Comparison of ENCODE assay signal across 22 cellular contexts in the genomic region with DNA sequence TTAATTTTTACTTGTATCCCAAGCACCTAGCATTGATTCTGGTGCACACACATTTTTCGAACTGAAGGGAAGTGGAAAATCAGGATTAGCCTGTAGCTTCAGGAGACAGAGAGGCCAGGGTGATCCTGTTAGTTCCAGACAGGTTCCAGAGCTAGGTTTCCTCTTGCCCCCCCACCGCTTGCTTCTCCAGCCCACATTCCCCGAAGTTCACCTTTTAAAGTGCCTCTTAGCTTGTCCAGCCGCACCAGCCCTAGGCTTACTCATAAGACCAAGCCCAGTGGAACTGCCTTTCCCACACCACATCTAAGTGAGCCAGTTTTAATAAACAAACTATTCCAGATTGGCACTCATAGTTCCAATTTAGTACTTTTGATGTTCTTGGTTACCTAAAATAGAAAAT.
"Had no signal": no experiment of that assay in that cellular context is flagged by ENCODE, and none has a peak within 500 bp of the region (broad histone marks: within the 10 kb centered on the region; RNA-seq: fewer than 3 reads in every experiment).

No MANE protein-coding gene starts in this region.

- H3K27ac ChIP-seq: colonic mucosa, left ventricle myocardium inferior, suprapubic skin, thyroid gland, uterus had no signal

- H3K36me3 Mint-ChIP-seq: naive B cell; stimulated activated effector memory CD8-positive, alpha-beta T cell treated with anti-CD3 and anti-CD28 coated beads, Interleukin-12 subunit alpha, Interleukin-12 subunit beta, amount 100 ng/mL, for 72 hours; type B pancreatic cell had no signal

- H3K36me3 ChIP-seq: colonic mucosa, left ventricle myocardium inferior, suprapubic skin, thyroid gland, uterus had no signal

- H3K4me3 Mint-ChIP-seq: naive B cell; nephron; stimulated activated effector memory CD8-positive, alpha-beta T cell treated with anti-CD3 and anti-CD28 coated beads, Interleukin-12 subunit alpha, Interleukin-12 subunit beta, amount 100 ng/mL, for 72 hours; type B pancreatic cell had no signal

- H3K4me3 ChIP-seq: colonic mucosa, left ventricle myocardium inferior, lung, suprapubic skin, thyroid gland, uterus had no signal

- H3K27me3 Mint-ChIP-seq: naive B cell, progenitor cell of endocrine pancreas, type B pancreatic cell had no signal

- H3K27ac Mint-ChIP-seq: naive B cell; nephron; progenitor cell of endocrine pancreas; stimulated activated effector memory CD8-positive, alpha-beta T cell treated with anti-CD3 and anti-CD28 coated beads, Interleukin-12 subunit alpha, Interleukin-12 subunit beta, amount 100 ng/mL, for 72 hours; type B pancreatic cell had no signal

- H3K9me3 ChIP-seq: colonic mucosa, left ventricle myocardium inferior, suprapubic skin, thyroid gland, uterus had no signal

- H3K4me1 Mint-ChIP-seq: naive B cell; stimulated activated effector memory CD8-positive, alpha-beta T cell treated with anti-CD3 and anti-CD28 coated beads, Interleukin-12 subunit alpha, Interleukin-12 subunit beta, amount 100 ng/mL, for 72 hours had no signal

- H3K27me3 ChIP-seq: colonic mucosa, suprapubic skin, thyroid gland, uterus had no signal

- H3K9me3 Mint-ChIP-seq: type B pancreatic cell had no signal

- DNase-seq: colonic mucosa; dermis blood vessel endothelial cell; effector CD4-positive, alpha-beta T cell; foreskin melanocyte; head of caudate nucleus; hippocampal formation; left ventricle myocardium inferior; mesenchymal stem cell; naive B cell; right cardiac atrium; small intestine; stimulated activated CD4-positive, alpha-beta T cell treated with anti-CD3 and anti-CD28 coated beads, Interleukin-4, amount 100 ng/mL, for 1 hour; stimulated activated CD8-positive, alpha-beta memory T cell treated with anti-CD3 and anti-CD28 coated beads, Interleukin-4, amount 100 ng/mL, for 48 hours; stimulated activated naive CD8-positive, alpha-beta T cell treated with anti-CD3 and anti-CD28 coated beads, Interleukin-15, Interleukin-2, amounts not matched to agents 100 U/mL and 50 U/mL, for 24 hours; thyroid gland; uterus had no signal

- H3K4me1 ChIP-seq: colonic mucosa, left ventricle myocardium inferior, thyroid gland, uterus had no signal

- ATAC-seq: right cardiac atrium; stimulated activated effector memory CD8-positive, alpha-beta T cell treated with anti-CD3 and anti-CD28 coated beads, Interleukin-12 subunit alpha, Interleukin-12 subunit beta, amount 100 ng/mL, for 72 hours; stimulated activated naive CD8-positive, alpha-beta T cell treated with anti-CD3 and anti-CD28 coated beads, Interleukin-15, Interleukin-2, amounts not matched to agents 100 U/mL and 50 U/mL, for 24 hours had no signal
